ENCODE assay signal across 8 cellular contexts in genomic region chr18:267380-267687, GRCh38.
DNase-seq lines count a peak whose midpoint lies in the region; ATAC-seq and TF ChIP-seq lines count a peak whose summit lies in the region.

No MANE protein-coding gene starts in this region.

- DNase-seq in SIG-M5 treated with dmso at 0.1 percent for 504 hours (lab: John Stamatoyannopoulos, UW; ENCODE audit: unreplicated experiment) (peak; percentile 43), SIG-M5 (lab: John Stamatoyannopoulos, UW) (no peak), iPS DF 6.9 (ENCODE audit: low read depth, low spot score) (no peak), smooth muscle cell of the brain vasculature (ENCODE audit: low read depth, low spot score) (peak; percentile 2), GOT3 (lab: John Stamatoyannopoulos, UW) (no peak)

- TF ChIP-seq CTCF in WI38 (IDR thresholded peaks at IDR 0.05; ENCODE audit: low read depth, low read length), result no peak

- no CpG with 5 or more reads among the region's 9 CpGs for WGBS in iPS DF 6.9 (ENCODE audit: insufficient coverage, insufficient read length)

- H3K9me3 ChIP-seq in iPS DF 6.9 (ENCODE audit: control insufficient read depth, insufficient read depth, low read length), result no peaks in the 10 kb centered on the region

- peak overlapping the region; percentile 97 for H3K4me3 ChIP-seq in WI38 (ENCODE audit: low read depth, low read length)
- peak overlapping the region; percentile 87; the same call in 1 of the 2 replicates for H3K4me3 ChIP-seq in iPS DF 6.9 (ENCODE audit: low read length)

- ATAC-seq in HG03354 (IDR thresholded peaks at IDR 0.05; ENCODE audit: poor library complexity, severe bottlenecking, unreplicated experiment) (peak; percentile 37), HG02759 (IDR thresholded peaks at IDR 0.05; ENCODE audit: unreplicated experiment) (no peak)

- no peaks in the 10 kb centered on the region; the same call in 1 of the 2 replicates for H3K4me1 ChIP-seq in iPS DF 6.9 (ENCODE audit: control insufficient read depth, insufficient read depth, low read length)

- H3K27me3 ChIP-seq in iPS DF 6.9 (ENCODE audit: control insufficient read depth, insufficient read depth, low read length), result no peaks in the 10 kb centered on the region

- peaks cover 5% of the 10 kb centered on the region; the same call in 1 of the 2 replicates for H3K36me3 ChIP-seq in iPS DF 6.9 (ENCODE audit: control insufficient read depth, insufficient read depth, low read length)

- H3K27ac ChIP-seq in iPS DF 6.9 (ENCODE audit: low read length), result no peak overlapping the region

Comparison
In these comparisons a context has a peak if more than half of its experiments do, and no peak if none do; other contexts are left out.
1. DNase-seq: peak in SIG-M5 treated with dmso at 0.1 percent for 504 hours (single experiment) and smooth muscle cell of the brain vasculature (single experiment); none in SIG-M5 (single experiment), iPS DF 6.9 (single experiment) and GOT3 (single experiment).